4 cellular contexts compared by ENCODE assay signal in the genomic region with DNA sequence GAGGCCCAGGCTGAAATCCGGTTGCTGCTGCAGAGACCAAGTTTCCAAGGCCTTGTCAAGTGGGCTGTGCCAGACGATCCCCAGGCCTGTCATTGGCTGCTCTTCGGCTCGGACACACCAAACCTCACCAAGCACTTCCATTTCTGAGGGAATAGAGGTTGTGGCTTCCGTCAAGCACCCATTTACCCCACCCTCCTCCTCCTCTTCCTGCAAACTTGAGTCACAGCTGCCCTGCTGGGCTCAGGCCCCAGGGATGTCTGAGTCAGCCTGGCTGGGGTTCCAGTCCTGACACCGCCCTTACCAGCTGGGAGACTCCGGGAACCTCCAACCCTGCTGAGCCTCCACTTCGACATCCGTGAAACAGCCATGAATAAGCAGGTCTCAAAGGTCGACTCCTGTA. TPM values are rescaled to one million over a fixed set of nuclear protein-coding genes. Genes with fewer than 3 reads are reported as not detected.
"Had no signal": no experiment of that assay in that cellular context is flagged by ENCODE, and none has a peak within 500 bp of the region (broad histone marks: within the 10 kb centered on the region; RNA-seq: fewer than 3 reads in every experiment).

No MANE protein-coding gene starts in this region.

RNA-seq across cellular contexts. Expression of gene GRAPL, which starts 31.1 kb away (rescaled TPM):
- total RNA-seq: epithelial cell of proximal tubule, myocyte had no signal
- polyA plus RNA-seq: immature natural killer cell, keratinocyte had no signal
